ENCODE assay signal across 30 cellular contexts in genomic region chr7:77954773-77955562, GRCh38.
DNase-seq lines count a peak whose midpoint lies in the region; ATAC-seq and TF ChIP-seq lines count a peak whose summit lies in the region.
"Had no signal": no experiment of that assay in that cellular context is flagged by ENCODE, and none has a peak within 500 bp of the region (broad histone marks: within the 10 kb centered on the region; RNA-seq: fewer than 3 reads in every experiment).

No MANE protein-coding gene starts in this region.

- H3K27me3 ChIP-seq in IMR-90 (ENCODE audit: control insufficient read depth, insufficient read depth, low read length): no peaks in the 10 kb centered on the region
- H3K27me3 ChIP-seq: cardiac muscle cell, esophagus muscularis mucosa, neutrophil, SJSA1, suprapubic skin had no signal

- H2AK5ac ChIP-seq in IMR-90 (ENCODE audit: low read depth, low read length): no peak overlapping the region

- POLR2A ChIA-PET in IMR-90 (lab: Charles Lee; ENCODE audit: unreplicated experiment): no interaction called here

- no peaks in the 10 kb centered on the region for H3K79me1 ChIP-seq in IMR-90 (ENCODE audit: low read depth in 1 of 2, low read length in 2 of 2)

- CTCF ChIA-PET in IMR-90 (lab: Yijun Ruan, JAX): interaction anchor here (1.0 kb wide), 1 partner anchor 14 kb away, joined by 3 read pairs; no protein-coding TSS in a partner anchor

- no TSS peak for BruUV-seq in IMR-90 (replicated peaks; lab: Mats Ljungman, UMichigan)

- no peak overlapping the region for H2BK120ac ChIP-seq in IMR-90 (ENCODE audit: low read depth, low read length)

- H3K9ac ChIP-seq in IMR-90 (ENCODE audit: low read depth, low read length): no peak overlapping the region

- H3K36me3 ChIP-seq in IMR-90 (ENCODE audit: control insufficient read depth, insufficient read depth, low read length): no peaks in the 10 kb centered on the region
- H3K36me3 ChIP-seq: SJSA1 had no signal

- no peaks in the 10 kb centered on the region for H3K9me3 Mint-ChIP-seq in stimulated activated naive B cell treated with anti-CD40 and anti-IgM and Interleukin-4, amounts not matched to agents 10 μg/mL and 1 μg/mL and 100 μg/mL, for 72 hours
- H3K9me3 Mint-ChIP-seq: activated naive CD4-positive, alpha-beta T cell treated with anti-CD3 and anti-CD28 coated beads for 36 hours; activated T-helper 1 cell treated with anti-CD3 and anti-CD28 coated beads, Interleukin-12 subunit alpha, Interleukin-12 subunit beta, Interleukin-2, Interleukin-4 antibody, amounts not matched to agents 30 ng/mL and 10 ng/mL and 1 ng/mL, durations not matched to agents 14 hours and 24 hours and 36 hours; immature natural killer cell; naive B cell had no signal

- no peak overlapping the region for H3K18ac ChIP-seq in IMR-90 (ENCODE audit: low read depth, low read length)

- no peak overlapping the region for H3K4ac ChIP-seq in IMR-90 (ENCODE audit: low read depth, low read length)

- intact Hi-C loops in IMR-90 (cut with micrococcal nuclease): no loop called here

- TF ChIP-seq CTCF in IMR-90 (conservative IDR thresholded peaks at IDR 0.05; ENCODE audit: low read depth, low read length) (no peak), choroid plexus epithelial cell (conservative IDR thresholded peaks at IDR 0.05; ENCODE audit: low read depth, low read length) (no peak)

- H3K4me1 Mint-ChIP-seq in stimulated activated naive B cell treated with anti-CD40 and anti-IgM and Interleukin-4, amounts not matched to agents 10 μg/mL and 1 μg/mL and 100 μg/mL, for 72 hours: no peaks in the 10 kb centered on the region
- H3K4me1 Mint-ChIP-seq: naive B cell had no signal

- no peaks in the 10 kb centered on the region for H4K20me1 ChIP-seq in IMR-90 (ENCODE audit: insufficient read depth, low read length)

- no peak overlapping the region for H2AK9ac ChIP-seq in IMR-90 (replicated peaks; ENCODE audit: low read depth, low read length, poor library complexity)

- DNase-seq in NCI-H524 (lab: John Stamatoyannopoulos, UW) (peak; percentile 1 to 40), NCI-H524 treated with DMSO at 0.1 percent for 48 hours (lab: John Stamatoyannopoulos, UW) (no peak), IMR-90 (peak; percentile 69), choroid plexus epithelial cell (ENCODE audit: low read depth) (peak; percentile 52), skeletal muscle cell (ENCODE audit: low read depth) (peak; percentile 1), NCI-H146 treated with DMSO at 0.1 percent for 48 hours (lab: John Stamatoyannopoulos, UW; ENCODE audit: unreplicated experiment) (no peak), D341Med (ENCODE audit: low spot score) (no peak)
- no peak for DNase-seq in stimulated activated naive B cell treated with anti-CD40 and anti-IgM and Interleukin-4, amounts not matched to agents 10 μg/mL and 1 μg/mL and 100 μg/mL, for 72 hours
- DNase-seq: ACHN; activated CD4-positive, alpha-beta T cell treated with anti-CD3 and anti-CD28 coated beads, Interleukin-2, amount 50 U/mL, for 48 hours; activated naive CD4-positive, alpha-beta T cell treated with anti-CD3 and anti-CD28 coated beads for 36 hours; C1 segment of cervical spinal cord; Caco-2; hypothalamus; immature natural killer cell; naive B cell; NCI-H1048; NCI-H526 treated with DMSO at 0.1 percent for 48 hours; RPMI8226; stimulated activated CD4-positive, alpha-beta T cell treated with anti-CD3 and anti-CD28 coated beads, Interleukin-15, amount 100 ng/mL, for 24 hours; stimulated activated naive CD4-positive, alpha-beta T cell had no signal

- no peak overlapping the region for H3K4me3 Mint-ChIP-seq in stimulated activated naive B cell treated with anti-CD40 and anti-IgM and Interleukin-4, amounts not matched to agents 10 μg/mL and 1 μg/mL and 100 μg/mL, for 72 hours
- H3K4me3 Mint-ChIP-seq: activated naive CD4-positive, alpha-beta T cell treated with anti-CD3 and anti-CD28 coated beads for 36 hours; activated T-helper 1 cell treated with anti-CD3 and anti-CD28 coated beads, Interleukin-12 subunit alpha, Interleukin-12 subunit beta, Interleukin-2, Interleukin-4 antibody, amounts not matched to agents 30 ng/mL and 10 ng/mL and 1 ng/mL, durations not matched to agents 14 hours and 24 hours and 36 hours; immature natural killer cell; naive B cell had no signal

- H3K36me3 Mint-ChIP-seq in stimulated activated naive B cell treated with anti-CD40 and anti-IgM and Interleukin-4, amounts not matched to agents 10 μg/mL and 1 μg/mL and 100 μg/mL, for 72 hours: peaks cover 7 to 21% of the 10 kb centered on the region in 2 donors

- no peak overlapping the region for H4K91ac ChIP-seq in IMR-90 (ENCODE audit: insufficient read depth, low read depth, low read length)

- no peak overlapping the region for H3K27ac Mint-ChIP-seq in stimulated activated naive B cell treated with anti-CD40 and anti-IgM and Interleukin-4, amounts not matched to agents 10 μg/mL and 1 μg/mL and 100 μg/mL, for 72 hours
- H3K27ac Mint-ChIP-seq: activated naive CD4-positive, alpha-beta T cell treated with anti-CD3 and anti-CD28 coated beads for 36 hours; activated T-helper 1 cell treated with anti-CD3 and anti-CD28 coated beads, Interleukin-12 subunit alpha, Interleukin-12 subunit beta, Interleukin-2, Interleukin-4 antibody, amounts not matched to agents 30 ng/mL and 10 ng/mL and 1 ng/mL, durations not matched to agents 14 hours and 24 hours and 36 hours; immature natural killer cell; naive B cell had no signal

- no peak overlapping the region for H4K8ac ChIP-seq in IMR-90 (ENCODE audit: low read depth in 2 of 2, low read length in 2 of 2)

- TF ChIP-seq RAD21 in IMR-90 (IDR thresholded peaks at IDR 0.05; ENCODE audit: low read length): no peak

- H2BK20ac ChIP-seq in IMR-90 (ENCODE audit: low read depth, low read length): no peak overlapping the region

- H2BK5ac ChIP-seq in IMR-90 (ENCODE audit: low read depth, low read length, poor library complexity, severe bottlenecking): no peak overlapping the region

- in situ Hi-C loops in IMR-90 (cut with MboI; ENCODE audit: low sequenced_read_pairs): no loop called here

- peak; percentile 65 for ATAC-seq in IMR-90 (ENCODE audit: low read depth)
- ATAC-seq in stimulated activated naive B cell treated with anti-CD40 and anti-IgM and Interleukin-4, amounts not matched to agents 10 μg/mL and 1 μg/mL and 100 μg/mL, for 72 hours (replicated peaks): no peak
- ATAC-seq: left lobe of liver, sciatic nerve had no signal

- no peak overlapping the region for H4K5ac ChIP-seq in IMR-90 (ENCODE audit: low read depth, low read length)

- H3K4me3 ChIP-seq in IMR-90 (ENCODE audit: insufficient read depth, low read depth, low read length): no peak overlapping the region
- no peak overlapping the region for H3K4me3 ChIP-seq in choroid plexus epithelial cell (ENCODE audit: low read depth, low read length)
- no peak overlapping the region for H3K4me3 ChIP-seq in skeletal muscle cell (ENCODE audit: low read depth, low read length)
- H3K4me3 ChIP-seq: cardiac muscle cell, coronary artery, esophagus muscularis mucosa, SJSA1, suprapubic skin had no signal

- WGBS in IMR-90 (ENCODE audit: extremely low coverage in 2 of 2, insufficient read length in 1 of 2), 2 experiments: no CpG with 5 or more reads among the region's 3 CpGs

- no peak overlapping the region for H3K27ac ChIP-seq in IMR-90 (ENCODE audit: insufficient read depth, low read length)
- H3K27ac ChIP-seq: cardiac muscle cell, coronary artery, esophagus muscularis mucosa, neutrophil, SJSA1, suprapubic skin had no signal

- dilution Hi-C loops in IMR-90 (cut with HindIII; ENCODE audit: low sequenced_read_pairs, unreplicated experiment): no loop called here

- H3K23ac ChIP-seq in IMR-90 (ENCODE audit: low read depth, low read length): no peak overlapping the region

- no peak overlapping the region for H3K14ac ChIP-seq in IMR-90 (replicated peaks; ENCODE audit: low read depth, low read length)

- H3K9me1 ChIP-seq in IMR-90 (ENCODE audit: insufficient read depth, low read length): no peaks in the 10 kb centered on the region

- no peak for TF ChIP-seq POLR2A in IMR-90 (IDR thresholded peaks at IDR 0.05; ENCODE audit: low read depth, low read length)

- no peak overlapping the region for H2BK15ac ChIP-seq in IMR-90 (ENCODE audit: low read depth, low read length)

- no peak overlapping the region for H2AFZ ChIP-seq in IMR-90 (replicated peaks; ENCODE audit: low read length, poor library complexity)

- H3K56ac ChIP-seq in IMR-90 (ENCODE audit: extremely low read depth, insufficient read depth, low read length): no peak overlapping the region

- H3K4me1 ChIP-seq in IMR-90 (ENCODE audit: control insufficient read depth, insufficient read depth, low read length): peaks cover 2% of the 10 kb centered on the region; the same call in 1 of the 2 replicates
- H3K4me1 ChIP-seq: Caco-2, SJSA1, suprapubic skin had no signal

- no peaks in the 10 kb centered on the region for H3K27me3 Mint-ChIP-seq in stimulated activated naive B cell treated with anti-CD40 and anti-IgM and Interleukin-4, amounts not matched to agents 10 μg/mL and 1 μg/mL and 100 μg/mL, for 72 hours
- H3K27me3 Mint-ChIP-seq: naive B cell had no signal

- H3K9me3 ChIP-seq in IMR-90 (ENCODE audit: control insufficient read depth, insufficient read depth, low read length): no peaks in the 10 kb centered on the region
- H3K9me3 ChIP-seq: Caco-2, esophagus muscularis mucosa, neutrophil, SJSA1, suprapubic skin had no signal

- no peak overlapping the region; the same call in 1 of the 2 replicates for H3K4me2 ChIP-seq in IMR-90 (ENCODE audit: low read depth, low read length)

TF ChIP-seq in IMR-90, 13 proteins besides CTCF, POLR2A, EP300 and RAD21:
- TF ChIP-seq BHLHE40 (IDR thresholded peaks at IDR 0.05; ENCODE audit: low read depth, low read length) (no peak), CEBPB (IDR thresholded peaks at IDR 0.05; ENCODE audit: low read depth, low read length) (peak; percentile 75), CHD1 (IDR thresholded peaks at IDR 0.05; ENCODE audit: low read depth, low read length) (no peak), RCOR1 (IDR thresholded peaks at IDR 0.05; ENCODE audit: insufficient replicate concordance, low read length) (no peak), MXI1 (IDR thresholded peaks at IDR 0.05; ENCODE audit: borderline replicate concordance, low read depth, low read length) (no peak), MAFK (IDR thresholded peaks at IDR 0.05; ENCODE audit: low read depth, low read length) (no peak), RFX5 (IDR thresholded peaks at IDR 0.05; ENCODE audit: low read depth, low read length) (no peak)

Comparison
In these comparisons a context has a peak if more than half of its experiments do, and no peak if none do; other contexts are left out.
1. DNase-seq: peak in NCI-H524 (2 of 2), IMR-90 (single experiment), choroid plexus epithelial cell (single experiment) and skeletal muscle cell (single experiment); none in NCI-H524 treated with DMSO at 0.1 percent for 48 hours (single experiment), stimulated activated naive B cell treated with anti-CD40 and anti-IgM and Interleukin-4, amounts not matched to agents 10 μg/mL and 1 μg/mL and 100 μg/mL, for 72 hours (single experiment), NCI-H146 treated with DMSO at 0.1 percent for 48 hours (single experiment) and D341Med (single experiment).